ENCODE assay signal across 3 cellular contexts in genomic region chr11:48488493-48488892, GRCh38. TPM values are rescaled to one million over a fixed set of nuclear protein-coding genes. Genes with fewer than 3 reads are reported as not detected.
"Had no signal": no experiment of that assay in that cellular context is flagged by ENCODE, and none has a peak within 500 bp of the region (broad histone marks: within the 10 kb centered on the region; RNA-seq: fewer than 3 reads in every experiment).

A gene with protein sequence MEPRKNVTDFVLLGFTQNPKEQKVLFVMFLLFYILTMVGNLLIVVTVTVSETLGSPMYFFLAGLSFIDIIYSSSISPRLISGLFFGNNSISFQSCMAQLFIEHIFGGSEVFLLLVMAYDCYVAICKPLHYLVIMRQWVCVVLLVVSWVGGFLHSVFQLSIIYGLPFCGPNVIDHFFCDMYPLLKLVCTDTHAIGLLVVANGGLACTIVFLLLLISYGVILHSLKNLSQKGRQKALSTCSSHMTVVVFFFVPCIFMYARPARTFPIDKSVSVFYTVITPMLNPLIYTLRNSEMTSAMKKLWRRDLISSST (plus strand): TSS chr11:48488793. CDS start chr11:48488793, 0 bp downstream.

RNA-seq across cellular contexts. Expression of the gene that starts here (rescaled TPM):
- polyA plus RNA-seq: stomach, thymus, urinary bladder had no signal
